Comparison of ENCODE assay signal across 14 cellular contexts in the genomic region with DNA sequence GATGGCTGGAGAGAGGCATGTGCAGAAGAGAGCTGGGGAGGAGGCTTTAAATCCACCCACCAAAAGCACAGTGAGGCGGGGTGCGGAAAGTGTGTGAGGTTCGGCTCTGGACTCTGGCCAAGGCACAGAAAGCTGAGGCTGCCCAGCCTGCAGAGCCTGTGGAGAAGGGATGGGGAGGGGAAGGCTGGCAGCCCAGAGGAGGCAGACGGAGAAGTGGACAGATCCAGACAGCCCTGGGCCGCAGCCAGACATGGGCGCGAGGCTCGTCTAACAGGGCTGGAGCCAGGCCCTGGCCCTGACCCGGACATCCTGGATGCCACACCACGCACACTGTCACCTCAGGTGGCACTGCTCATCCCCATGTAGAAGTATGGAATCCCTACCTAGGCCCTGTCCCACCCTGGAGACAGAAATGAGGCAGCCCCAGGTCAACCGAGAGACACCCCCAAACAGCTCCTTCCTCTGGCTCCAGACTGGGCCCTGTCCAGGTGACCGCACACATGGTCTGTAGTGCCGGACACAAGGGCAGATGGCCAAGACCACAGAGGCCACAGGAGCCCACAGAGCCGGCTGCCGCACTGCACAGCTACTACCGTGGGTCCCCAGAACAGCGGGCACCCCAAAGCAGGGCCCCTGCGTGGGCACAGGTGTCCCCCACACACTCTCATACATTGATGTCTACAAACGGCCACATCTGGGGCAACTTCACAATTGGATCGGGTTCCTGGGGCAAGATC. TPM values are rescaled to one million over a fixed set of nuclear protein-coding genes. Genes with fewer than 3 reads are reported as not detected.
A peak's percentile ranks its signal among the peaks of the same experiment; 100 is the strongest.
DNase-seq lines count a peak whose midpoint lies in the region; ATAC-seq and TF ChIP-seq lines count a peak whose summit lies in the region.
"Had no signal": no experiment of that assay in that cellular context is flagged by ENCODE, and none has a peak within 500 bp of the region (broad histone marks: within the 10 kb centered on the region; RNA-seq: fewer than 3 reads in every experiment).

No MANE protein-coding gene starts in this region.

- ATAC-seq in HG03521 (IDR thresholded peaks at IDR 0.05; ENCODE audit: unreplicated experiment), result no peak

- DNase-seq in NT2/D1 (ENCODE audit: low read depth, low spot score), result no peak
- no peak for DNase-seq in endodermal cell
- peak; percentile 27 for DNase-seq in midbrain (lab: John Stamatoyannopoulos, UW)
- no peak for DNase-seq in NCI-H510A (lab: John Stamatoyannopoulos, UW)
- DNase-seq in stimulated activated naive CD4-positive, alpha-beta T cell treated with Interleukin-2 at 50 U/mL for 16 hours (lab: John Stamatoyannopoulos, UW), result no peak
- no peak for DNase-seq in NCI-H1092 treated with DMSO at 0.1 percent for 48 hours (lab: John Stamatoyannopoulos, UW)
- DNase-seq: CD8-positive, alpha-beta memory T cell; MG63; NCI-H524; SIG-M5 had no signal

- H3K36me3 ChIP-seq in NT2/D1 (ENCODE audit: insufficient read depth, insufficient read length, low read length) (peaks cover 4% of the 10 kb centered on the region), endodermal cell (ENCODE audit: control insufficient read depth, insufficient read depth, low read length) (no peaks in the 10 kb centered on the region), stomach smooth muscle (ENCODE audit: control insufficient read depth in 2 of 2, insufficient read depth in 2 of 2, low read length in 2 of 2) (peaks cover 3% of the 10 kb centered on the region in 2 donors)
- H3K36me3 ChIP-seq: MG63 had no signal

- no peak for TF ChIP-seq CTCF in endodermal cell (conservative IDR thresholded peaks at IDR 0.05)

- no peak overlapping the region for H3K27ac Mint-ChIP-seq in endodermal cell

- H3K9me3 ChIP-seq in NT2/D1 (ENCODE audit: insufficient read depth, low read length), result peaks cover 11% of the 10 kb centered on the region; the same call in 1 of the 2 replicates
- no peaks in the 10 kb centered on the region for H3K9me3 ChIP-seq in endodermal cell (ENCODE audit: control insufficient read depth, low read length)
- no peaks in the 10 kb centered on the region for H3K9me3 ChIP-seq in stomach smooth muscle (ENCODE audit: control insufficient read depth in 2 of 2, low read length in 2 of 2)
- H3K9me3 ChIP-seq: body of pancreas, MG63 had no signal

- peaks cover 6% of the 10 kb centered on the region for H3K9me3 Mint-ChIP-seq in endodermal cell

- H3K9ac ChIP-seq in NT2/D1 (ENCODE audit: insufficient read length, low read depth), result peak overlapping the region; percentile 47
- H3K9ac ChIP-seq in endodermal cell (ENCODE audit: extremely low read depth, low read length, poor library complexity, severe bottlenecking), result no peak overlapping the region
- H3K9ac ChIP-seq in stomach smooth muscle (ENCODE audit: low read length in 2 of 2), result peak overlapping the region in 1 of 2 donors; percentile 14

- H3K4me1 ChIP-seq in NT2/D1 (ENCODE audit: insufficient read depth, insufficient read length) (peaks cover 24% of the 10 kb centered on the region), endodermal cell (ENCODE audit: control insufficient read depth, insufficient read depth, low read length) (peaks cover 7% of the 10 kb centered on the region), stomach smooth muscle (ENCODE audit: control insufficient read depth, insufficient read depth, low read length) (peaks cover 53% of the 10 kb centered on the region)

- H3K4me1 Mint-ChIP-seq in endodermal cell, result peaks cover 7% of the 10 kb centered on the region

- H3K27me3 ChIP-seq in NT2/D1 (ENCODE audit: insufficient read depth, insufficient read length) (no peaks in the 10 kb centered on the region), endodermal cell (ENCODE audit: control insufficient read depth, insufficient read depth, low read length, poor library complexity, severe bottlenecking) (no peaks in the 10 kb centered on the region), stomach smooth muscle (ENCODE audit: control insufficient read depth in 1 of 2, insufficient read depth in 2 of 2, low read length in 2 of 2) (no peaks in the 10 kb centered on the region)
- H3K27me3 ChIP-seq: body of pancreas, MG63 had no signal

- no peak overlapping the region for H3K4me3 Mint-ChIP-seq in endodermal cell
- H3K4me3 Mint-ChIP-seq: CD8-positive, alpha-beta memory T cell had no signal

- WGBS in endodermal cell (ENCODE audit: insufficient coverage in 1 of 2, insufficient read length in 1 of 2), 2 experiments, result 86% methylated on average over 18 to 20 of the region's 20 CpGs

- H3K27me3 Mint-ChIP-seq in endodermal cell (ENCODE audit: insufficient read depth), result no peaks in the 10 kb centered on the region
- H3K27me3 Mint-ChIP-seq: CD8-positive, alpha-beta memory T cell had no signal

- H3K36me3 Mint-ChIP-seq in endodermal cell (ENCODE audit: low read depth), result peaks cover 14% of the 10 kb centered on the region

- H3K4me3 ChIP-seq in NT2/D1 (ENCODE audit: insufficient read length, low read depth) (no peak overlapping the region), endodermal cell (ENCODE audit: low read length) (no peak overlapping the region), stomach smooth muscle (ENCODE audit: low read length in 2 of 2) (peak overlapping the region in 1 of 2 donors; percentile 35)
- H3K4me3 ChIP-seq: body of pancreas, MG63 had no signal

- H3K27ac ChIP-seq in endodermal cell (ENCODE audit: low read depth, low read length), result peak overlapping the region; percentile 53
- H3K27ac ChIP-seq in stomach smooth muscle (ENCODE audit: low read length), result peak overlapping the region; percentile 41
- H3K27ac ChIP-seq: body of pancreas, HL-60 had no signal

RNA-seq across cellular contexts. Expression of a gene that starts 16.6 kb away (rescaled TPM):
- total RNA-seq in endodermal cell, result 10 to 100 TPM; 23.9 to 25.4 TPM
- 15.7 TPM for polyA plus RNA-seq in endodermal cell (2013, experiment 1 of 2)
- polyA plus RNA-seq in endodermal cell (2013, experiment 2 of 2), result 14.4 TPM
